In genomic region chr2:219001577-219002394, GRCh38 we compare ENCODE assay signal across 1 cellular context.
TF ChIP-seq lines count a peak whose summit lies in the region.

No MANE protein-coding gene starts in this region.

TF ChIP-seq in HepG2, 621 proteins besides CTCF, POLR2A, EP300 and RAD21 (continued from another document and continues in another):
- peak; percentile 86; the same call in 1 of the 2 replicates for TF ChIP-seq KDM5B (CRISPR knock-in tag; IDR thresholded peaks at IDR 0.05; ENCODE audit: borderline replicate concordance)
- no peak for TF ChIP-seq CEBPB (IDR thresholded peaks at IDR 0.05; ENCODE audit: borderline replicate concordance, low read depth, low read length)
- TF ChIP-seq SSRP1 (CRISPR knock-in tag; IDR thresholded peaks at IDR 0.05) = no peak
- TF ChIP-seq ZNF484 (CRISPR knock-in tag; IDR thresholded peaks at IDR 0.05; ENCODE audit: borderline replicate concordance, low read depth) = no peak
- TF ChIP-seq ZC3H13 (CRISPR knock-in tag; IDR thresholded peaks at IDR 0.05) = 0 out of 2 replicates have a peak, but pooled peaks have one; percentile 64
- TF ChIP-seq, protein P1, sequence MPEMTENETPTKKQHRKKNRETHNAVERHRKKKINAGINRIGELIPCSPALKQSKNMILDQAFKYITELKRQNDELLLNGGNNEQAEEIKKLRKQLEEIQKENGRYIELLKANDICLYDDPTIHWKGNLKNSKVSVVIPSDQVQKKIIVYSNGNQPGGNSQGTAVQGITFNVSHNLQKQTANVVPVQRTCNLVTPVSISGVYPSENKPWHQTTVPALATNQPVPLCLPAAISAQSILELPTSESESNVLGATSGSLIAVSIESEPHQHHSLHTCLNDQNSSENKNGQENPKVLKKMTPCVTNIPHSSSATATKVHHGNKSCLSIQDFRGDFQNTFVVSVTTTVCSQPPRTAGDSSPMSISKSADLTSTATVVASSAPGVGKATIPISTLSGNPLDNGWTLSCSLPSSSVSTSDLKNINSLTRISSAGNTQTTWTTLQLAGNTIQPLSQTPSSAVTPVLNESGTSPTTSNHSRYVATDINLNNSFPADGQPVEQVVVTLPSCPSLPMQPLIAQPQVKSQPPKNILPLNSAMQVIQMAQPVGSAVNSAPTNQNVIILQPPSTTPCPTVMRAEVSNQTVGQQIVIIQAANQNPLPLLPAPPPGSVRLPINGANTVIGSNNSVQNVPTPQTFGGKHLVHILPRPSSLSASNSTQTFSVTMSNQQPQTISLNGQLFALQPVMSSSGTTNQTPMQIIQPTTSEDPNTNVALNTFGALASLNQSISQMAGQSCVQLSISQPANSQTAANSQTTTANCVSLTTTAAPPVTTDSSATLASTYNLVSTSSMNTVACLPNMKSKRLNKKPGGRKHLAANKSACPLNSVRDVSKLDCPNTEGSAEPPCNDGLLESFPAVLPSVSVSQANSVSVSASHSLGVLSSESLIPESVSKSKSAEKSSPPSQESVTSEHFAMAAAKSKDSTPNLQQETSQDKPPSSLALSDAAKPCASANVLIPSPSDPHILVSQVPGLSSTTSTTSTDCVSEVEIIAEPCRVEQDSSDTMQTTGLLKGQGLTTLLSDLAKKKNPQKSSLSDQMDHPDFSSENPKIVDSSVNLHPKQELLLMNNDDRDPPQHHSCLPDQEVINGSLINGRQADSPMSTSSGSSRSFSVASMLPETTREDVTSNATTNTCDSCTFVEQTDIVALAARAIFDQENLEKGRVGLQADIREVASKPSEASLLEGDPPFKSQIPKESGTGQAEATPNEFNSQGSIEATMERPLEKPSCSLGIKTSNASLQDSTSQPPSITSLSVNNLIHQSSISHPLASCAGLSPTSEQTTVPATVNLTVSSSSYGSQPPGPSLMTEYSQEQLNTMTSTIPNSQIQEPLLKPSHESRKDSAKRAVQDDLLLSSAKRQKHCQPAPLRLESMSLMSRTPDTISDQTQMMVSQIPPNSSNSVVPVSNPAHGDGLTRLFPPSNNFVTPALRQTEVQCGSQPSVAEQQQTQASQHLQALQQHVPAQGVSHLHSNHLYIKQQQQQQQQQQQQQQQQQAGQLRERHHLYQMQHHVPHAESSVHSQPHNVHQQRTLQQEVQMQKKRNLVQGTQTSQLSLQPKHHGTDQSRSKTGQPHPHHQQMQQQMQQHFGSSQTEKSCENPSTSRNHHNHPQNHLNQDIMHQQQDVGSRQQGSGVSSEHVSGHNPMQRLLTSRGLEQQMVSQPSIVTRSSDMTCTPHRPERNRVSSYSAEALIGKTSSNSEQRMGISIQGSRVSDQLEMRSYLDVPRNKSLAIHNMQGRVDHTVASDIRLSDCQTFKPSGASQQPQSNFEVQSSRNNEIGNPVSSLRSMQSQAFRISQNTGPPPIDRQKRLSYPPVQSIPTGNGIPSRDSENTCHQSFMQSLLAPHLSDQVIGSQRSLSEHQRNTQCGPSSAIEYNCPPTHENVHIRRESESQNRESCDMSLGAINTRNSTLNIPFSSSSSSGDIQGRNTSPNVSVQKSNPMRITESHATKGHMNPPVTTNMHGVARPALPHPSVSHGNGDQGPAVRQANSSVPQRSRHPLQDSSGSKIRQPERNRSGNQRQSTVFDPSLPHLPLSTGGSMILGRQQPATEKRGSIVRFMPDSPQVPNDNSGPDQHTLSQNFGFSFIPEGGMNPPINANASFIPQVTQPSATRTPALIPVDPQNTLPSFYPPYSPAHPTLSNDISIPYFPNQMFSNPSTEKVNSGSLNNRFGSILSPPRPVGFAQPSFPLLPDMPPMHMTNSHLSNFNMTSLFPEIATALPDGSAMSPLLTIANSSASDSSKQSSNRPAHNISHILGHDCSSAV (CRISPR knock-in tag; IDR thresholded peaks at IDR 0.05; ENCODE audit: borderline replicate concordance) = no peak
- peak; percentile 32 for TF ChIP-seq HNF4A (CRISPR knock-in tag; IDR thresholded peaks at IDR 0.05)
- no peak for TF ChIP-seq HOXA9 (CRISPR knock-in tag; IDR thresholded peaks at IDR 0.05; ENCODE audit: borderline replicate concordance)
- 0 out of 2 replicates have a peak, but pooled peaks have one; percentile 56 for TF ChIP-seq ZNF792 (CRISPR knock-in tag; IDR thresholded peaks at IDR 0.05)
- no peak; the same call in 1 of the 2 replicates for TF ChIP-seq ZNF350 (CRISPR knock-in tag; IDR thresholded peaks at IDR 0.05; ENCODE audit: borderline replicate concordance, low read depth)
- 0 out of 2 replicates have a peak, but pooled peaks have one; percentile 61 for TF ChIP-seq ZNF543 (CRISPR knock-in tag; IDR thresholded peaks at IDR 0.05)
- TF ChIP-seq, protein P2, sequence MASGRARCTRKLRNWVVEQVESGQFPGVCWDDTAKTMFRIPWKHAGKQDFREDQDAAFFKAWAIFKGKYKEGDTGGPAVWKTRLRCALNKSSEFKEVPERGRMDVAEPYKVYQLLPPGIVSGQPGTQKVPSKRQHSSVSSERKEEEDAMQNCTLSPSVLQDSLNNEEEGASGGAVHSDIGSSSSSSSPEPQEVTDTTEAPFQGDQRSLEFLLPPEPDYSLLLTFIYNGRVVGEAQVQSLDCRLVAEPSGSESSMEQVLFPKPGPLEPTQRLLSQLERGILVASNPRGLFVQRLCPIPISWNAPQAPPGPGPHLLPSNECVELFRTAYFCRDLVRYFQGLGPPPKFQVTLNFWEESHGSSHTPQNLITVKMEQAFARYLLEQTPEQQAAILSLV (CRISPR knock-in tag; IDR thresholded peaks at IDR 0.05; ENCODE audit: borderline replicate concordance) = peak; percentile 77; the same call in 1 of the 2 replicates
- TF ChIP-seq ETS1 (CRISPR knock-in tag; IDR thresholded peaks at IDR 0.05) = no peak
- TF ChIP-seq ZSCAN29 (CRISPR knock-in tag; conservative IDR thresholded peaks at IDR 0.05) = 0 out of 2 replicates have a peak, but pooled peaks have one; percentile 35
- TF ChIP-seq KDM3A (CRISPR knock-in tag; IDR thresholded peaks at IDR 0.05; ENCODE audit: low read depth) = no peak; the same call in 1 of the 2 replicates
- peak; percentile 80; the same call in 1 of the 2 replicates for TF ChIP-seq SOX5 (CRISPR knock-in tag; IDR thresholded peaks at IDR 0.05; ENCODE audit: borderline replicate concordance)
- TF ChIP-seq ZNF891 (CRISPR knock-in tag; IDR thresholded peaks at IDR 0.05) = peak; percentile 61; the same call in 1 of the 2 replicates
- TF ChIP-seq MXI1 (IDR thresholded peaks at IDR 0.05; ENCODE audit: borderline replicate concordance, low read depth, low read length) = no peak
- peak; percentile 89 for TF ChIP-seq FOSL2 (CRISPR knock-in tag; IDR thresholded peaks at IDR 0.05)
- TF ChIP-seq REL (CRISPR knock-in tag; conservative IDR thresholded peaks at IDR 0.05) = no peak
- TF ChIP-seq NR2F2 (IDR thresholded peaks at IDR 0.05; ENCODE audit: borderline replicate concordance, low read depth) = peak; percentile 57; the same call in 1 of the 2 replicates
- TF ChIP-seq MAFK (conservative IDR thresholded peaks at IDR 0.05 in 1 of 2, IDR thresholded peaks at IDR 0.05 in 1 of 2; ENCODE audit: low read length in 2 of 2) = no peak
- TF ChIP-seq SALL2 (CRISPR knock-in tag; IDR thresholded peaks at IDR 0.05) = peak; percentile 58; the same call in 1 of the 2 replicates
- no peak for TF ChIP-seq FUBP1 (CRISPR knock-in tag; IDR thresholded peaks at IDR 0.05; ENCODE audit: borderline replicate concordance)
- peak; percentile 89; the same call in 1 of the 2 replicates for TF ChIP-seq AHDC1 (CRISPR knock-in tag; IDR thresholded peaks at IDR 0.05; ENCODE audit: borderline replicate concordance)
- TF ChIP-seq RNF2 (conservative IDR thresholded peaks at IDR 0.05; ENCODE audit: low read depth) = peak; percentile 51; the same call in 1 of the 2 replicates
- peak; percentile 97 for TF ChIP-seq ZEB1 (IDR thresholded peaks at IDR 0.05; ENCODE audit: insufficient replicate concordance, low read depth)
- 0 out of 2 replicates have a peak, but pooled peaks have one; percentile 32 for TF ChIP-seq MAF1 (CRISPR knock-in tag; IDR thresholded peaks at IDR 0.05; ENCODE audit: borderline replicate concordance)
- no peak for TF ChIP-seq TCF7L2 (IDR thresholded peaks at IDR 0.05; ENCODE audit: low read depth, low read length)
- no peak for TF ChIP-seq ZNF652 (CRISPR knock-in tag; IDR thresholded peaks at IDR 0.05; ENCODE audit: borderline replicate concordance, low read depth)
- TF ChIP-seq ZNF775 (CRISPR knock-in tag; IDR thresholded peaks at IDR 0.05; ENCODE audit: borderline replicate concordance) = no peak
- TF ChIP-seq ZBTB37 (CRISPR knock-in tag; IDR thresholded peaks at IDR 0.05) = peak; percentile 73; the same call in 1 of the 2 replicates
- TF ChIP-seq PCBP1 (IDR thresholded peaks at IDR 0.05; ENCODE audit: borderline replicate concordance, low read depth, low read length) = no peak
- TF ChIP-seq ZBTB7A (CRISPR knock-in tag; IDR thresholded peaks at IDR 0.05) = no peak
